Comparison of ENCODE assay signal across 8 cellular contexts in genomic region chr10:13299437-13300287, GRCh38.
A peak's percentile ranks its signal among the peaks of the same experiment; 100 is the strongest.
DNase-seq lines count a peak whose midpoint lies in the region; ATAC-seq and TF ChIP-seq lines count a peak whose summit lies in the region.

Gene PHYH, minus strand, starts transcription at chr10:13300064. Its CDS starts 22 bp downstream, at chr10:13300042.

- TF ChIP-seq CTCF in fibroblast of pulmonary artery (IDR thresholded peaks at IDR 0.05; ENCODE audit: low read length, missing control alignments) = no peak
- no peak for TF ChIP-seq CTCF in nephron (IDR thresholded peaks at IDR 0.05; ENCODE audit: unreplicated experiment in 3 of 3)

- H3K27me3 Mint-ChIP-seq in nephron (ENCODE audit: low read depth) = peaks cover 5% of the 10 kb centered on the region

- H3K27me3 ChIP-seq in HUES48 (ENCODE audit: control insufficient read depth, insufficient read depth, low read length) = peaks cover 5% of the 10 kb centered on the region; the same call in 1 of the 2 replicates

- peak within 1 kb of the TSS; percentile 59 for H3K27ac ChIP-seq in HUES48 (ENCODE audit: low read depth, low read length)

- peaks cover 11% of the 10 kb centered on the region for H3K4me1 Mint-ChIP-seq in nephron

- no peaks in the 10 kb centered on the region for H3K9me3 Mint-ChIP-seq in nephron

- peak; percentile 27 for DNase-seq in DMS153 (lab: John Stamatoyannopoulos, UW)
- DNase-seq in RPMI8226 = peak; percentile 86
- peak; percentile 75 for DNase-seq in activated effector memory CD4-positive, alpha-beta T cell treated with Interleukin-2 at 50 U/mL for 16 hours
- peak; percentile 84 for DNase-seq in fibroblast of pulmonary artery (ENCODE audit: low read depth)
- peak; percentile 78 for DNase-seq in stimulated activated naive CD4-positive, alpha-beta T cell treated with Interleukin-2 at 50 U/mL for 16 hours (lab: John Stamatoyannopoulos, UW)

- ATAC-seq in GM21367 (IDR thresholded peaks at IDR 0.05; ENCODE audit: unreplicated experiment) = peak; percentile 60

- H3K27ac Mint-ChIP-seq in nephron = peak within 1 kb of the TSS; percentile 14 to 59 (median 51)

- H3K4me1 ChIP-seq in HUES48 (ENCODE audit: control insufficient read depth, insufficient read depth, low read length) = 0 out of 2 replicates have a peak, but pooled peaks cover 6% of the 10 kb centered on the region

- H3K9ac ChIP-seq in HUES48 (ENCODE audit: low read depth, low read length) = peak within 1 kb of the TSS; percentile 62

- no peaks in the 10 kb centered on the region for H3K36me3 Mint-ChIP-seq in nephron (ENCODE audit: low read depth)

- no peaks in the 10 kb centered on the region for H3K9me3 ChIP-seq in HUES48 (ENCODE audit: control insufficient read depth, insufficient read depth, low read length)

- H3K4me3 Mint-ChIP-seq in nephron = peak within 1 kb of the TSS; percentile 82 to 89 (median 87)

- H3K4me3 ChIP-seq in HUES48 (ENCODE audit: low read depth, low read length) = peak within 1 kb of the TSS; percentile 70
- peak within 1 kb of the TSS; percentile 66 for H3K4me3 ChIP-seq in fibroblast of pulmonary artery (replicated peaks; ENCODE audit: low read depth, low read length)

- no peaks in the 10 kb centered on the region for H3K36me3 ChIP-seq in HUES48 (ENCODE audit: control insufficient read depth, insufficient read depth, low read length)

Comparison
In these comparisons a context has a peak if more than half of its experiments do, and no peak if none do; other contexts are left out.
1. Peak in every context shown above with its lines: DNase-seq, ATAC-seq, H3K4me3 ChIP-seq and H3K27ac ChIP-seq.
2. DNase-seq: peak in every context shown above with its lines; median percentile 86 in RPMI8226; 84 in fibroblast of pulmonary artery; 78 in stimulated activated naive CD4-positive, alpha-beta T cell treated with Interleukin-2 at 50 U/mL for 16 hours; 75 in activated effector memory CD4-positive, alpha-beta T cell treated with Interleukin-2 at 50 U/mL for 16 hours; 27 in DMS153.